ENCODE assay signal across 33 cellular contexts in the genomic region with DNA sequence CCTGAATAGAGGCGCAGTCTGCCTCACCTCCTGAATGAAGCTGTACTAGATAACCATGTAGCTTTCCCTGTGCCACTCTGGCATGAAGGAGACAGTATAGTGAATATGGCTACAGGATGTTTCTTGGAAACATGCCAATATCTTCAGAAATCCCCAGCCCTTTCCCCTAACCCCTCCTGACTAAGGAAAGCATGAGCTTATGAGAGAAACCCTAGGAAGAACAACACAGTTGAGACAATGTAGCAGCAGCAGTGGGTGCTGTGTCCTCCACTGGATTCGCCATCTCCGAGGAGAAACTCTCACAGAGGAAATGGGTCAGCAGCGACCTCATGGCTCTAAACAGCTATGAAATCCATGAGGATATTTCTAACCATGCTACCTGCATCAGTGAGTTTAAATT. TPM values are rescaled to one million over a fixed set of nuclear protein-coding genes. Genes with fewer than 3 reads are reported as not detected.
"Had no signal": no experiment of that assay in that cellular context is flagged by ENCODE, and none has a peak within 500 bp of the region (broad histone marks: within the 10 kb centered on the region; RNA-seq: fewer than 3 reads in every experiment).

No MANE protein-coding gene starts in this region.

- H3K27me3 Mint-ChIP-seq: activated CD4-positive, alpha-beta memory T cell treated with anti-CD3 and anti-CD28 coated beads for 36 hours; activated naive CD8-positive, alpha-beta T cell; activated naive CD8-positive, alpha-beta T cell treated with anti-CD3 and anti-CD28 coated beads, Interleukin-2, amount 50 U/mL, for 24 hours had no signal

- H3K36me3 Mint-ChIP-seq: activated CD4-positive, alpha-beta memory T cell treated with anti-CD3 and anti-CD28 coated beads for 36 hours; activated naive CD4-positive, alpha-beta T cell treated with anti-CD3 and anti-CD28 coated beads, Interleukin-2, amount 10 ng/mL, durations not matched to agents 7 days and 5 days; activated naive CD8-positive, alpha-beta T cell; WTC11 had no signal

- H3K27me3 ChIP-seq: brain microvascular endothelial cell, MG63, SJSA1 had no signal

- DNase-seq: activated CD4-positive, alpha-beta memory T cell treated with anti-CD3 and anti-CD28 coated beads for 36 hours; activated CD4-positive, alpha-beta T cell treated with anti-CD3 and anti-CD28 coated beads for 4 hours; activated CD4-positive, alpha-beta T cell treated with anti-CD3 and anti-CD28 coated beads, Interleukin-2, amount 50 U/mL, for 1 hour; activated CD4-positive, CD25-positive, alpha-beta regulatory T cell treated with anti-CD3 and anti-CD28 coated beads, Interleukin-2, amount 50 U/mL, for 72 hours; activated CD8-positive, alpha-beta memory T cell treated with anti-CD3 and anti-CD28 coated beads, Interleukin-2, amount 50 U/mL, for 4 hours; activated effector memory CD4-positive, alpha-beta T cell treated with Interleukin-2 at 50 U/mL for 16 hours; activated naive CD4-positive, alpha-beta T cell treated with anti-CD3 and anti-CD28 coated beads, Interleukin-2, amount 10 ng/mL, durations not matched to agents 7 days and 5 days; activated naive CD8-positive, alpha-beta T cell treated with anti-CD3 and anti-CD28 coated beads, Interleukin-2, amount 50 U/mL, for 24 hours; activated T-cell treated with anti-CD3 and anti-CD28 coated beads, Interleukin-2, amount 50 U/mL, for 48 hours; anterior cingulate cortex; brain microvascular endothelial cell; central memory CD4-positive, alpha-beta T cell; MG63; NCI-H1048; NCI-H1105 treated with DMSO at 0.1 percent for 48 hours; NCI-H1436; NCI-H1694; NCI-H1930; NCI-H2081 treated with DMSO at 0.1 percent for 48 hours; NCI-H226; NCI-H524 treated with DMSO at 0.1 percent for 48 hours; SHP77; SK-N-SH had no signal

- H3K27ac Mint-ChIP-seq: activated CD4-positive, alpha-beta memory T cell treated with anti-CD3 and anti-CD28 coated beads for 36 hours; activated naive CD4-positive, alpha-beta T cell treated with anti-CD3 and anti-CD28 coated beads, Interleukin-2, amount 10 ng/mL, durations not matched to agents 7 days and 5 days; activated naive CD8-positive, alpha-beta T cell; activated naive CD8-positive, alpha-beta T cell treated with anti-CD3 and anti-CD28 coated beads, Interleukin-2, amount 50 U/mL, for 24 hours; T-helper 1 cell treated with Interleukin-12 subunit alpha and Interleukin-12 subunit beta and Interleukin-4 antibody, amounts not matched to agents 30 μg/mL and 1 μg/mL, for 36 hours; T-helper 2 cell treated with Interferon-gamma antibody and Interleukin-4, amounts not matched to agents 5 μg/mL and 100 μg/mL, for 36 hours; WTC11 had no signal

- H3K36me3 ChIP-seq: brain microvascular endothelial cell, MG63, SJSA1 had no signal

- H3K4me3 Mint-ChIP-seq: activated CD4-positive, alpha-beta memory T cell treated with anti-CD3 and anti-CD28 coated beads for 36 hours; activated naive CD4-positive, alpha-beta T cell treated with anti-CD3 and anti-CD28 coated beads, Interleukin-2, amount 10 ng/mL, durations not matched to agents 7 days and 5 days; activated naive CD8-positive, alpha-beta T cell; activated naive CD8-positive, alpha-beta T cell treated with anti-CD3 and anti-CD28 coated beads, Interleukin-2, amount 50 U/mL, for 24 hours; T-helper 1 cell treated with Interleukin-12 subunit alpha and Interleukin-12 subunit beta and Interleukin-4 antibody, amounts not matched to agents 30 μg/mL and 1 μg/mL, for 36 hours; T-helper 2 cell treated with Interferon-gamma antibody and Interleukin-4, amounts not matched to agents 5 μg/mL and 100 μg/mL, for 36 hours; WTC11 had no signal

- H3K4me1 Mint-ChIP-seq: WTC11 had no signal

- FAIRE-seq: TTC549 had no signal

- H3K27ac ChIP-seq: brain microvascular endothelial cell, SJSA1 had no signal

- H3K9me3 ChIP-seq: MG63, SJSA1, SK-N-SH had no signal

- H3K4me1 ChIP-seq: SJSA1 had no signal

- ATAC-seq: activated naive CD8-positive, alpha-beta T cell treated with anti-CD3 and anti-CD28 coated beads, Interleukin-2, amount 50 U/mL, for 24 hours; Panc1; WTC11 had no signal

- H3K9me3 Mint-ChIP-seq: activated CD4-positive, alpha-beta memory T cell treated with anti-CD3 and anti-CD28 coated beads for 36 hours; activated naive CD4-positive, alpha-beta T cell treated with anti-CD3 and anti-CD28 coated beads, Interleukin-2, amount 10 ng/mL, durations not matched to agents 7 days and 5 days; activated naive CD8-positive, alpha-beta T cell treated with anti-CD3 and anti-CD28 coated beads, Interleukin-2, amount 50 U/mL, for 24 hours; T-helper 1 cell treated with Interleukin-12 subunit alpha and Interleukin-12 subunit beta and Interleukin-4 antibody, amounts not matched to agents 30 μg/mL and 1 μg/mL, for 36 hours; T-helper 2 cell treated with Interferon-gamma antibody and Interleukin-4, amounts not matched to agents 5 μg/mL and 100 μg/mL, for 36 hours; WTC11 had no signal

- H3K4me3 ChIP-seq: MG63, SJSA1 had no signal

RNA-seq across cellular contexts. Expression of gene HLA-DQA1, which starts 6.7 kb away (rescaled TPM):
- total RNA-seq: cerebellum, NCI-H460, RPMI7951, SJSA1 had no signal
- polyA plus RNA-seq: SK-N-SH had no signal

RNA-seq across cellular contexts. Expression of gene HLA-DQB1, which starts 22.6 kb away (rescaled TPM):
- total RNA-seq: cerebellum, RPMI7951, SJSA1 had no signal
- polyA plus RNA-seq: SK-N-SH had no signal

RNA-seq across cellular contexts. Expression of gene HLA-DRB1, which starts 54.3 kb away (rescaled TPM):
- total RNA-seq: SJSA1 had no signal
- polyA plus RNA-seq: SK-N-SH had no signal
